In the genomic region with DNA sequence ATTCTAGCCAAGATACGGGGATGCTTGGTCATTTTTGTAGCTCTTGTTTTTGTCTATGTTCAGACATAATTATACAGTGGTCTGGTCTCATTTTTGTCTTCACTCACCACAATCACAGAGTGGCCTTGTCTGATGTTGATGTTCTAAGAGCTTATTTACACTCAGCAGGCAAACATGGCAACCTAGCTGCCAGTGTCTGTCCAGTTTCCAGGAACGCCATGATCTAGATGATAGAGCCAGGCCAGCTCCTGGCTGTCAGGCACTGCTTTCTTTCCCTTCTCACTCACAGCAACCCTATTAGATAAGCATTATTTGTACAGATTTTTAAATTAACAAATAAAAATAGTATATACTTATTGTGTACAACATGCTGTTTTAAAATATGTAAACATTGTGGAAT, we compare ENCODE assay signal across 18 cellular contexts.
"Had no signal": no experiment of that assay in that cellular context is flagged by ENCODE, and none has a peak within 500 bp of the region (broad histone marks: within the 10 kb centered on the region; RNA-seq: fewer than 3 reads in every experiment).

No MANE protein-coding gene starts in this region.

- H3K27me3 Mint-ChIP-seq: progenitor cell of endocrine pancreas had no signal

- H3K4me3 Mint-ChIP-seq: endodermal cell; memory B cell; mesothelial cell of epicardium; natural killer cell treated with Interleukin-12 subunit alpha and Interleukin-12 subunit beta and Interleukin-15 and Interleukin-18, amount 100 ng/mL, for 72 hours; neural progenitor cell had no signal

- H3K36me3 Mint-ChIP-seq: mesothelial cell of epicardium, neural progenitor cell had no signal

- H3K4me1 Mint-ChIP-seq: endodermal cell, memory B cell, neural progenitor cell had no signal

- H2AFZ ChIP-seq: neural progenitor cell had no signal

- H3K9me3 ChIP-seq: lower lobe of right lung, ovary had no signal

- ATAC-seq: left lobe of liver; lower lobe of right lung; natural killer cell treated with Interleukin-12 subunit alpha and Interleukin-12 subunit beta and Interleukin-15 and Interleukin-18, amount 100 ng/mL, for 72 hours; sciatic nerve had no signal

- H3K27ac ChIP-seq: coronary artery, lower lobe of right lung, neural progenitor cell, ovary had no signal

- H3K4me2 ChIP-seq: neural progenitor cell had no signal

- H3K27ac Mint-ChIP-seq: endodermal cell; memory B cell; mesothelial cell of epicardium; natural killer cell treated with Interleukin-12 subunit alpha and Interleukin-12 subunit beta and Interleukin-15 and Interleukin-18, amount 100 ng/mL, for 72 hours; neural progenitor cell; progenitor cell of endocrine pancreas had no signal

- H3K27me3 ChIP-seq: neural progenitor cell, ovary had no signal

- H3K4me1 ChIP-seq: lower lobe of right lung, neural progenitor cell had no signal

- H3K4me3 ChIP-seq: coronary artery, lower lobe of right lung, neural progenitor cell, ovary had no signal

- H3K36me3 ChIP-seq: lower lobe of right lung, neural progenitor cell, ovary had no signal

- DNase-seq: effector CD4-positive, alpha-beta T cell; endodermal cell; erythroblast; foreskin melanocyte; head of caudate nucleus; hypothalamus; lower lobe of right lung; nucleus accumbens; ovary; stimulated activated naive CD4-positive, alpha-beta T cell treated with Interleukin-2 at 50 U/mL for 16 hours had no signal
